In genomic region chr3:154893813-154894212, GRCh38 we compare ENCODE assay signal across 22 cellular contexts.
DNase-seq lines count a peak whose midpoint lies in the region; ATAC-seq, FAIRE-seq and TF ChIP-seq lines count a peak whose summit lies in the region.
"Had no signal": no experiment of that assay in that cellular context is flagged by ENCODE, and none has a peak within 500 bp of the region (broad histone marks: within the 10 kb centered on the region; RNA-seq: fewer than 3 reads in every experiment).

No MANE protein-coding gene starts in this region.

- no peak overlapping the region for H3K27ac ChIP-seq in HepG2 (ENCODE audit: extremely low read length, insufficient read depth, low read length)
- no peak overlapping the region for H3K27ac ChIP-seq in right lobe of liver
- H3K27ac ChIP-seq in H1 (ENCODE audit: low read depth, low read length): no peak overlapping the region
- H3K27ac ChIP-seq: 22Rv1; A549; BLaER1 treated with 17β-estradiol and CSF1 and Interleukin-3, amounts not matched to agents 10 nM and 100 nM; C4-2B had no signal

- POLR2A ChIA-PET in HepG2 (lab: Yijun Ruan, JAX): no interaction called here
- POLR2A ChIA-PET in H1 (lab: Charles Lee; ENCODE audit: partially characterized antibody): no interaction called here

- H2AK5ac ChIP-seq in H1 (ENCODE audit: low read depth, low read length): no peak overlapping the region

- no peak overlapping the region for H3K4ac ChIP-seq in H1 (replicated peaks; ENCODE audit: insufficient read length, low read depth, low read length)

- TF ChIP-seq EP300 in HepG2 (IDR thresholded peaks at IDR 0.05; ENCODE audit: low read depth in 2 of 2, low read length in 2 of 2) (no peak), HepG2 (CRISPR knock-in tag; IDR thresholded peaks at IDR 0.05; ENCODE audit: borderline replicate concordance) (no peak), H1 (IDR thresholded peaks at IDR 0.05; ENCODE audit: borderline replicate concordance in 1 of 2, low read depth in 2 of 2, low read length in 2 of 2) (no peak)

- H3K18ac ChIP-seq in H1 (ENCODE audit: extremely low read depth, low read length): no peak overlapping the region

- intact Hi-C loops in HepG2 (cut with micrococcal nuclease; ENCODE audit: unreplicated experiment): no loop called here
- intact Hi-C loops in right lobe of liver (cut with DNase I): no loop called here

- TF ChIP-seq POLR2A in HepG2 (IDR thresholded peaks at IDR 0.05; ENCODE audit: insufficient read depth in 1 of 2, low read depth in 2 of 2, low read length in 2 of 2) (no peak), right lobe of liver (IDR thresholded peaks at IDR 0.05) (no peak), H1 (IDR thresholded peaks at IDR 0.05; ENCODE audit: control extremely low read depth in 1 of 2, low read depth in 2 of 2, low read length in 2 of 2) (no peak)

- H3K23ac ChIP-seq in H1 (ENCODE audit: insufficient read length): no peak overlapping the region

- FAIRE-seq in HepG2 (lab: Jason Lieb, UNC) (no peak), H1 (lab: Jason Lieb, UNC) (no peak)
- FAIRE-seq: A549, D721Med, GM12878, GM12892, GM18507 had no signal

- no peak overlapping the region for H3K56ac ChIP-seq in H1 (replicated peaks; ENCODE audit: insufficient read length, low read depth, low read length)

- no peak overlapping the region for H4K8ac ChIP-seq in H1 (ENCODE audit: extremely low read depth, insufficient read depth, low read length)

- BruUV-seq in HepG2 (replicated peaks; lab: Mats Ljungman, UMichigan): no TSS peak

- H3K36me3 ChIP-seq in HepG2 (replicated peaks in 1 of 2; ENCODE audit: control insufficient read depth in 1 of 2, insufficient read depth in 2 of 2, low read length in 2 of 2) (no peaks in the 10 kb centered on the region), right lobe of liver (no peaks in the 10 kb centered on the region), H1 (ENCODE audit: control insufficient read depth in 2 of 4, insufficient read depth in 4 of 4, low read length in 3 of 4) (no peaks in the 10 kb centered on the region)
- H3K36me3 ChIP-seq: BLaER1 treated with 17β-estradiol and CSF1 and Interleukin-3, amounts not matched to agents 10 nM and 100 nM had no signal

- no peak overlapping the region for H2BK120ac ChIP-seq in H1 (replicated peaks; ENCODE audit: low read depth, low read length)

- no peaks in the 10 kb centered on the region for H3K23me2 ChIP-seq in H1 (ENCODE audit: low read depth, low read length)

- H3K9me3 ChIP-seq in HepG2 (ENCODE audit: low read length): peaks cover 24% of the 10 kb centered on the region
- H3K9me3 ChIP-seq in right lobe of liver: no peaks in the 10 kb centered on the region
- peaks cover 0 to 9% of the 10 kb centered on the region in 2 experiments; a peak in 1 of 4 replicates for H3K9me3 ChIP-seq in H1 (ENCODE audit: insufficient read depth in 2 of 2, low read depth in 1 of 2, low read length in 1 of 2)
- H3K9me3 ChIP-seq: A549, Caco-2 had no signal

- H3K4me2 ChIP-seq in HepG2 (ENCODE audit: low read depth, low read length): no peak overlapping the region
- H3K4me2 ChIP-seq in H1 (ENCODE audit: insufficient read depth in 1 of 2, low read depth in 2 of 2, low read length in 2 of 2): no peak overlapping the region
- H3K4me2 ChIP-seq: A549; BLaER1 treated with 17β-estradiol and CSF1 and Interleukin-3, amounts not matched to agents 10 nM and 100 nM had no signal

- CTCF ChIA-PET in HepG2 (lab: Yijun Ruan, JAX; ENCODE audit: low intra/inter-chr PET ratio, low total read pairs): no interaction called here
- CTCF ChIA-PET in H1 (lab: Charles Lee; ENCODE audit: partially characterized antibody): no interaction called here

- H3K4me1 ChIP-seq in HepG2 (ENCODE audit: insufficient read depth, low read length): no peaks in the 10 kb centered on the region
- no peaks in the 10 kb centered on the region for H3K4me1 ChIP-seq in right lobe of liver
- no peaks in the 10 kb centered on the region for H3K4me1 ChIP-seq in H1 (replicated peaks in 1 of 4; ENCODE audit: control insufficient read depth in 3 of 4, insufficient read depth in 4 of 4, low read length in 3 of 4)
- H3K4me1 ChIP-seq: A549; BLaER1 treated with 17β-estradiol and CSF1 and Interleukin-3, amounts not matched to agents 10 nM and 100 nM; Caco-2 had no signal

- no peak overlapping the region for H2BK20ac ChIP-seq in H1 (ENCODE audit: low read length)

- TF ChIP-seq CTCF in HepG2 (CRISPR knock-in tag; IDR thresholded peaks at IDR 0.05) (no peak), right lobe of liver (IDR thresholded peaks at IDR 0.05) (no peak), H1 (IDR thresholded peaks at IDR 0.05; ENCODE audit: control extremely low read depth in 1 of 3, insufficient read depth in 1 of 3, low read depth in 1 of 3, low read length in 3 of 3) (no peak), foreskin fibroblast (IDR thresholded peaks at IDR 0.05; ENCODE audit: low read depth, low read length) (no peak)

- no peak overlapping the region for H2BK15ac ChIP-seq in H1 (ENCODE audit: low read length)

- in situ Hi-C loops in HepG2 (cut with HindIII; ENCODE audit: extremely low pct_ligation_motif_present, low pct_unique_long_range_greater_than_20kb) (no loop called here), G401 (cut with HindIII; ENCODE audit: low sequenced_read_pairs) (no loop called here)

- no peaks in the 10 kb centered on the region for H3K79me1 ChIP-seq in H1 (ENCODE audit: low read depth, low read length)

- H3K4me3 ChIP-seq in HepG2 (replicated peaks in 1 of 3; ENCODE audit: insufficient read depth in 1 of 3, low read depth in 2 of 3, low read length in 3 of 3): no peak overlapping the region
- no peak overlapping the region for H3K4me3 ChIP-seq in right lobe of liver
- H3K4me3 ChIP-seq in H1 (ENCODE audit: extremely low read depth in 1 of 4, insufficient read depth in 2 of 4, low read depth in 3 of 4, low read length in 4 of 4): no peak overlapping the region
- H3K4me3 ChIP-seq in foreskin fibroblast (ENCODE audit: low read depth in 1 of 2, low read length in 2 of 2): no peak overlapping the region
- H3K4me3 ChIP-seq: A549; BLaER1 treated with 17β-estradiol and CSF1 and Interleukin-3, amounts not matched to agents 10 nM and 100 nM; GM12878 had no signal

- WGBS in HepG2 (ENCODE audit: low lambda C conversion rate): 8% methylated on average over 6 of the region's 6 CpGs
- WGBS in right lobe of liver (ENCODE audit: insufficient coverage, low coverage, low lambda C conversion rate, missing lambda C conversion rate): 47% methylated on average over 6 of the region's 6 CpGs
- WGBS in H1 (ENCODE audit: extremely low coverage in 1 of 2, insufficient coverage in 1 of 2, insufficient read length in 1 of 2, insufficient replicate concordance in 2 of 2, low coverage in 1 of 2, low lambda C conversion rate in 2 of 2, missing lambda C conversion rate in 1 of 2), 2 experiments: 92% methylated on average over 6 of the region's 6 CpGs; no CpG with 5 or more reads in 1 of the 2 experiments

- H3K27me3 ChIP-seq in HepG2 (ENCODE audit: control insufficient read depth in 1 of 2, insufficient read depth in 2 of 2, low read length in 2 of 2) (no peaks in the 10 kb centered on the region), right lobe of liver (no peaks in the 10 kb centered on the region), H1 (replicated peaks in 1 of 4; ENCODE audit: control insufficient read depth in 3 of 4, extremely low read depth in 1 of 4, insufficient read depth in 3 of 4, low read length in 3 of 4) (no peaks in the 10 kb centered on the region)
- H3K27me3 ChIP-seq: BLaER1 treated with 17β-estradiol and CSF1 and Interleukin-3, amounts not matched to agents 10 nM and 100 nM had no signal

- no peak overlapping the region for H2BK12ac ChIP-seq in H1 (ENCODE audit: low read depth, low read length)

- H3K14ac ChIP-seq in H1 (ENCODE audit: insufficient read length): no peak overlapping the region

- ATAC-seq in HepG2 (no peak), right lobe of liver (no peak), GM21528 (IDR thresholded peaks at IDR 0.05; ENCODE audit: low FRiP score, unreplicated experiment) (no peak)
- ATAC-seq: A549; CD8-positive, alpha-beta T cell; GM12878 had no signal

- H4K5ac ChIP-seq in H1 (ENCODE audit: insufficient read length, low read depth, low read length): no peak overlapping the region

- H3K9ac ChIP-seq in HepG2 (ENCODE audit: insufficient read depth, low read depth, low read length): no peak overlapping the region
- H3K9ac ChIP-seq in H1 (replicated peaks in 1 of 4; ENCODE audit: extremely low read depth in 1 of 4, low read depth in 3 of 4, low read length in 3 of 4): no peak overlapping the region
- H3K9ac ChIP-seq: BLaER1 treated with 17β-estradiol and CSF1 and Interleukin-3, amounts not matched to agents 10 nM and 100 nM had no signal

- no peak overlapping the region for H2BK5ac ChIP-seq in H1 (ENCODE audit: low read depth, low read length)

- no peaks in the 10 kb centered on the region for H3K79me2 ChIP-seq in HepG2 (ENCODE audit: insufficient read depth, low read length)
- H3K79me2 ChIP-seq in H1 (ENCODE audit: control insufficient read depth in 1 of 2, insufficient read depth in 2 of 2, low read length in 2 of 2): no peaks in the 10 kb centered on the region

- DNase-seq in HepG2 (ENCODE audit: low spot score) (no peak), right lobe of liver (no peak), OCI-M1 (lab: John Stamatoyannopoulos, UW) (peak; percentile 2), H1 (ENCODE audit: low read depth in 1 of 2, low spot score in 2 of 2) (no peak), G401 (ENCODE audit: low spot score) (no peak), foreskin fibroblast (no peak)
- DNase-seq: AML-193; Caco-2; Calu3; CD4-positive, alpha-beta T cell; CD8-positive, alpha-beta T cell; DMS79 treated with DMSO at 0.1 percent for 48 hours; GDM1 had no signal

- H4K20me1 ChIP-seq in HepG2 (ENCODE audit: insufficient read depth, low read length) (no peaks in the 10 kb centered on the region), H1 (replicated peaks in 1 of 2; ENCODE audit: control insufficient read depth in 1 of 2, insufficient read depth in 2 of 2, low read length in 2 of 2) (no peaks in the 10 kb centered on the region)
- H4K20me1 ChIP-seq: BLaER1 treated with 17β-estradiol and CSF1 and Interleukin-3, amounts not matched to agents 10 nM and 100 nM had no signal

- TF ChIP-seq RAD21 in HepG2 (CRISPR knock-in tag; IDR thresholded peaks at IDR 0.05): no peak
- TF ChIP-seq RAD21 in H1 (IDR thresholded peaks at IDR 0.05 in 1 of 2, conservative IDR thresholded peaks at IDR 0.05 in 1 of 2; ENCODE audit: low read depth in 2 of 2, low read length in 2 of 2): no peak

- H2AFZ ChIP-seq in HepG2 (ENCODE audit: low read length) (no peak overlapping the region), H1 (ENCODE audit: low read length) (peak overlapping the region; percentile 81; the same call in 1 of the 2 replicates)

- no peak overlapping the region for H4K91ac ChIP-seq in H1 (replicated peaks; ENCODE audit: insufficient read length, low read length)

TF ChIP-seq in H1, 55 proteins besides CTCF, POLR2A, EP300 and RAD21 (continues in another document):
- TF ChIP-seq EGR1 (IDR thresholded peaks at IDR 0.05; ENCODE audit: borderline replicate concordance, low read depth, low read length) (no peak), ATF3 (IDR thresholded peaks at IDR 0.05; ENCODE audit: insufficient read depth, low read depth, low read length) (no peak), SAP30 (IDR thresholded peaks at IDR 0.05; ENCODE audit: insufficient read depth, insufficient replicate concordance, low read length) (no peak)

Comparison
In these comparisons a context has a peak if more than half of its experiments do, and no peak if none do; other contexts are left out.
1. Of the 41 proteins assayed by ChIP-seq in both HepG2 and H1: peak only in HepG2: CEBPB; only in H1: none; in both: none; in neither: 40.